ENCODE assay signal across 10 cellular contexts in genomic region chr12:32536000-32536345, GRCh38.
DNase-seq lines count a peak whose midpoint lies in the region; ATAC-seq and TF ChIP-seq lines count a peak whose summit lies in the region.
"Had no signal": no experiment of that assay in that cellular context is flagged by ENCODE, and none has a peak within 500 bp of the region (broad histone marks: within the 10 kb centered on the region; RNA-seq: fewer than 3 reads in every experiment).

No MANE protein-coding gene starts in this region.

- peaks cover 48% of the 10 kb centered on the region for H3K27me3 Mint-ChIP-seq in T-helper 2 cell treated with Interferon-gamma antibody and Interleukin-4, amounts not matched to agents 5 μg/mL and 100 μg/mL, for 36 hours (ENCODE audit: low read depth)

- intact Hi-C loops in left ventricle myocardium inferior (cut with micrococcal nuclease), result loop anchor here (10.0 kb wide), 1 partner anchor 81 kb away; no protein-coding TSS in a partner anchor
- intact Hi-C loops in Right ventricle myocardium inferior (cut with DNase I), result loop anchor here (2.0 kb wide), 1 partner anchor 79 kb away; no protein-coding TSS in a partner anchor

- H2AFZ ChIP-seq in parathyroid adenoma, result no peak overlapping the region

- no peak overlapping the region for H3K9ac ChIP-seq in endocrine pancreas (ENCODE audit: control insufficient read depth, insufficient read depth, low read length)
- no peak overlapping the region for H3K9ac ChIP-seq in parathyroid adenoma

- H3K9me3 ChIP-seq in left ventricle myocardium inferior (replicated peaks), result no peaks in the 10 kb centered on the region
- no peaks in the 10 kb centered on the region for H3K9me3 ChIP-seq in endocrine pancreas (ENCODE audit: control insufficient read depth, low read length)
- H3K9me3 ChIP-seq in parathyroid adenoma (ENCODE audit: control insufficient read depth, low read length), result no peaks in the 10 kb centered on the region

- no peaks in the 10 kb centered on the region for H3K36me3 Mint-ChIP-seq in T-helper 2 cell treated with Interferon-gamma antibody and Interleukin-4, amounts not matched to agents 5 μg/mL and 100 μg/mL, for 36 hours (ENCODE audit: low read depth)

- H3K27ac Mint-ChIP-seq in T-helper 2 cell treated with Interferon-gamma antibody and Interleukin-4, amounts not matched to agents 5 μg/mL and 100 μg/mL, for 36 hours, result no peak overlapping the region
- H3K27ac Mint-ChIP-seq: T-helper 1 cell treated with Interleukin-12 subunit alpha and Interleukin-12 subunit beta and Interleukin-4 antibody, amounts not matched to agents 30 μg/mL and 1 μg/mL, for 36 hours had no signal

- H3K4me1 Mint-ChIP-seq in T-helper 2 cell treated with Interferon-gamma antibody and Interleukin-4, amounts not matched to agents 5 μg/mL and 100 μg/mL, for 36 hours (ENCODE audit: low read depth), result peaks cover 6% of the 10 kb centered on the region

- peak overlapping the region; percentile 82 for H3K4me2 ChIP-seq in parathyroid adenoma (ENCODE audit: low read length)

- H3K9me3 Mint-ChIP-seq in T-helper 2 cell treated with Interferon-gamma antibody and Interleukin-4, amounts not matched to agents 5 μg/mL and 100 μg/mL, for 36 hours, result no peaks in the 10 kb centered on the region
- H3K9me3 Mint-ChIP-seq: T-helper 1 cell treated with Interleukin-12 subunit alpha and Interleukin-12 subunit beta and Interleukin-4 antibody, amounts not matched to agents 30 μg/mL and 1 μg/mL, for 36 hours had no signal

- H3K36me3 ChIP-seq in left ventricle myocardium inferior (no peaks in the 10 kb centered on the region), endocrine pancreas (ENCODE audit: control insufficient read depth, insufficient read depth, low read length) (no peaks in the 10 kb centered on the region), parathyroid adenoma (ENCODE audit: control insufficient read depth, insufficient read depth, low read length) (no peaks in the 10 kb centered on the region)

- H3K79me2 ChIP-seq in parathyroid adenoma, result peaks cover 10% of the 10 kb centered on the region

- H3K27ac ChIP-seq in left ventricle myocardium inferior (replicated peaks) (peak overlapping the region; percentile 84), parathyroid adenoma (peak overlapping the region; percentile 73)

- TF ChIP-seq CTCF in left ventricle myocardium inferior (IDR thresholded peaks at IDR 0.05; ENCODE audit: borderline replicate concordance) (no peak), parathyroid adenoma (IDR thresholded peaks at IDR 0.05) (no peak)

- no peak for ATAC-seq in Right ventricle myocardium inferior
- no peak for ATAC-seq in HG03460 (IDR thresholded peaks at IDR 0.05; ENCODE audit: unreplicated experiment)
- ATAC-seq in HG03039 (IDR thresholded peaks at IDR 0.05; ENCODE audit: unreplicated experiment), result no peak

- H3K4me1 ChIP-seq in left ventricle myocardium inferior (peaks cover 83% of the 10 kb centered on the region), endocrine pancreas (ENCODE audit: control insufficient read depth, insufficient read depth, low read length) (peaks cover 20% of the 10 kb centered on the region), parathyroid adenoma (peaks cover 9% of the 10 kb centered on the region)

- H3K27me3 ChIP-seq in left ventricle myocardium inferior (ENCODE audit: low read depth) (no peaks in the 10 kb centered on the region), endocrine pancreas (ENCODE audit: control insufficient read depth, insufficient read depth, low read length) (no peaks in the 10 kb centered on the region), parathyroid adenoma (ENCODE audit: control insufficient read depth, insufficient read depth, low read length) (no peaks in the 10 kb centered on the region)

- H3K4me3 Mint-ChIP-seq in T-helper 2 cell treated with Interferon-gamma antibody and Interleukin-4, amounts not matched to agents 5 μg/mL and 100 μg/mL, for 36 hours, result no peak overlapping the region
- H3K4me3 Mint-ChIP-seq: T-helper 1 cell treated with Interleukin-12 subunit alpha and Interleukin-12 subunit beta and Interleukin-4 antibody, amounts not matched to agents 30 μg/mL and 1 μg/mL, for 36 hours had no signal

- H3K4me3 ChIP-seq in left ventricle myocardium inferior, result peak overlapping the region; percentile 66
- H3K4me3 ChIP-seq in endocrine pancreas (ENCODE audit: control insufficient read depth, insufficient read depth, low read length), result peak overlapping the region; percentile 77
- H3K4me3 ChIP-seq in parathyroid adenoma (ENCODE audit: low read depth, low read length), result peak overlapping the region; percentile 64

- no peak for DNase-seq in left ventricle myocardium inferior
- DNase-seq in Right ventricle myocardium inferior (ENCODE audit: missing footprints), result no peak
- DNase-seq in C1 segment of cervical spinal cord (lab: John Stamatoyannopoulos, UW), result no peak
- DNase-seq in T-helper 2 cell treated with Interferon-gamma antibody and Interleukin-4, amounts not matched to agents 5 μg/mL and 100 μg/mL, for 36 hours (ENCODE audit: low spot score), result no peak
- DNase-seq: foreskin melanocyte had no signal
